9 cellular contexts compared by ENCODE assay signal in the genomic region with DNA sequence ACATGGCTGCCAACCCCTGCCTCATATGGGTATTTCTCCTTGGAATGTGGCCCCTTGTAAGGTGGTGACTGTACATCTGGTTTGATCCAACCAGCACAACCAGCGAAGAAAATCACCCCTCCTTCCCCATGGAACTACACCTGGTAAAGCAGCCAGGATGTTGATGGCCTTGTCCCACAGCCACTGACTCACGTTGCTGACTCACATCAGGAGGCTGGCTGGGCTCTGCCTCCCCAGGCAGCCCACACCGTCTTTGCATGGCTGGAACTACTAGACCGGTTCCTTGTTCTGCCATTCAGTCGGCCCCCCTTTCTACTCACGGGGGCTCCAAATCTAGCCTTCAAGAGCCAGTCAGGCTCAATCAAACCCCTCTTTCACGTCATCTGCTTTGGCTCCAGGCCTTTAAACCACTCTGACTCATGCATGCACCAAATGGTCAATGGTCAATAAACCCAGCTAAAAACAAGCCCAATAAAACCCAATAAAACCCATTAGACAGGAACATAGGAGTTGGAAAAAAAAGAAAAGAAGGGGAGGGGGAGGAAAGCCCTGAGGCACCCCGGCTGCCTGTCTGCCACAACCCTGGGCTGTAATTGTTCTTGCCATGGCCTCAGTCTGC.
A peak's percentile ranks its signal among the peaks of the same experiment; 100 is the strongest.
DNase-seq lines count a peak whose midpoint lies in the region; ATAC-seq, FAIRE-seq and TF ChIP-seq lines count a peak whose summit lies in the region.
"Had no signal": no experiment of that assay in that cellular context is flagged by ENCODE, and none has a peak within 500 bp of the region (broad histone marks: within the 10 kb centered on the region; RNA-seq: fewer than 3 reads in every experiment).

No MANE protein-coding gene starts in this region.

- SMC1A ChIA-PET in GM12878 (lab: Charles Lee; ENCODE audit: uncharacterized antibody, unreplicated experiment), result interaction anchor here (0.6 to 1.1 kb wide), 2 partner anchors 12 to 107 kb away, joined by 3 read pairs; no protein-coding TSS in a partner anchor

- H3K27ac ChIP-seq in CD4-positive, alpha-beta memory T cell (ENCODE audit: low read depth, low read length), result no peak overlapping the region
- H3K27ac ChIP-seq in GM12878 (ENCODE audit: control insufficient read depth, insufficient read depth) (no peak overlapping the region), osteoblast (ENCODE audit: low read depth, low read length) (no peak overlapping the region)

- no peaks in the 10 kb centered on the region for H3K36me3 ChIP-seq in CD4-positive, alpha-beta memory T cell (ENCODE audit: insufficient read depth, low read length)
- no peaks in the 10 kb centered on the region for H3K36me3 ChIP-seq in GM12878 (ENCODE audit: control insufficient read depth in 2 of 2, insufficient read depth in 2 of 2, low read length in 1 of 2)
- H3K36me3 ChIP-seq in osteoblast (ENCODE audit: insufficient read depth, low read length), result no peaks in the 10 kb centered on the region

- H3K4me1 ChIP-seq in CD4-positive, alpha-beta memory T cell (ENCODE audit: insufficient read depth, low read length), result peaks cover 37% of the 10 kb centered on the region
- H3K4me1 ChIP-seq in GM12878 (ENCODE audit: control insufficient read depth, insufficient read depth, low read length) (no peaks in the 10 kb centered on the region), osteoblast (ENCODE audit: insufficient read depth, low read length) (peaks cover 5% of the 10 kb centered on the region)

- in situ Hi-C loops in GM12878 (cut with MboI), result no loop called here

- TF ChIP-seq CTCF in GM12878 (IDR thresholded peaks at IDR 0.05 in 2 of 3, conservative IDR thresholded peaks at IDR 0.05 in 1 of 3; ENCODE audit: control insufficient read depth in 2 of 3, extremely low read depth in 1 of 3, insufficient read depth in 1 of 3, low read depth in 3 of 3, low read length in 3 of 3) (no peak), osteoblast (IDR thresholded peaks at IDR 0.05; ENCODE audit: extremely low read depth, low read depth, low read length) (no peak)

- no peak for TF ChIP-seq POLR2A in GM12878 (IDR thresholded peaks at IDR 0.05; ENCODE audit: low read depth, low read length)

- no peaks in the 10 kb centered on the region for H3K36me3 Mint-ChIP-seq in CD4-positive, alpha-beta memory T cell

- no peaks in the 10 kb centered on the region for H3K27me3 Mint-ChIP-seq in CD4-positive, alpha-beta memory T cell
- H3K27me3 Mint-ChIP-seq: activated naive CD4-positive, alpha-beta T cell treated with anti-CD3 and anti-CD28 coated beads, Interleukin-2, amount 50 U/mL, for 24 hours had no signal

- DNase-seq in CD4-positive, alpha-beta memory T cell, result no peak
- DNase-seq in GM12878 (ENCODE audit: low read depth, low spot score) (no peak), osteoblast (ENCODE audit: insufficient read length, low spot score, missing footprints) (peak; percentile 95), retina (no peak), DMS 273 (lab: John Stamatoyannopoulos, UW; ENCODE audit: unreplicated experiment) (no peak), SK-N-DZ (ENCODE audit: low spot score) (no peak)

- peak overlapping the region in 6 of 7 donors; percentile 34 to 73 (median 48) for H3K27ac Mint-ChIP-seq in CD4-positive, alpha-beta memory T cell

- peak overlapping the region in 1 of 8 donors; percentile 8 for H3K4me3 Mint-ChIP-seq in CD4-positive, alpha-beta memory T cell
- H3K4me3 Mint-ChIP-seq: activated naive CD4-positive, alpha-beta T cell treated with anti-CD3 and anti-CD28 coated beads, Interleukin-2, amount 50 U/mL, for 24 hours had no signal

- no peaks in the 10 kb centered on the region for H3K9me3 ChIP-seq in CD4-positive, alpha-beta memory T cell (ENCODE audit: control insufficient read depth in 1 of 2, low read length in 2 of 2)
- H3K9me3 ChIP-seq in GM12878 (replicated peaks; ENCODE audit: control insufficient read depth, insufficient read depth, low read length), result no peaks in the 10 kb centered on the region
- H3K9me3 ChIP-seq in osteoblast (ENCODE audit: low read depth, low read length), result no peaks in the 10 kb centered on the region

- CTCF ChIA-PET in CD4-positive, alpha-beta memory T cell (lab: Charles Lee; ENCODE audit: partially characterized antibody), result interaction anchor here (0.6 to 8.2 kb wide), 3 partner anchors 9 to 16 kb away, joined by 3 to 119 read pairs (median 4); no protein-coding TSS in a partner anchor
- CTCF ChIA-PET in GM12878 (lab: Yijun Ruan, JAX), result interaction anchor here (3.4 kb wide), 1 partner anchor 16 kb away, joined by 16 read pairs; no protein-coding TSS in a partner anchor

- intact Hi-C loops in CD4-positive, alpha-beta memory T cell (cut with micrococcal nuclease), result no loop called here
- intact Hi-C loops in GM12878 (cut with micrococcal nuclease; ENCODE audit: unreplicated experiment), result no loop called here

- POLR2A ChIA-PET in CD4-positive, alpha-beta memory T cell (lab: Charles Lee; ENCODE audit: partially characterized antibody), result interaction anchor here (0.8 to 4.4 kb wide), 5 partner anchors 11 to 141 kb away, joined by 3 to 41 read pairs (median 6); a partner anchor contains a TSS
- POLR2A ChIA-PET in GM12878 (lab: Charles Lee), result interaction anchor here (0.6 kb wide), 1 partner anchor 141 kb away, joined by 5 read pairs; a partner anchor contains a TSS

- peak; percentile 86 for ATAC-seq in GM12878
- ATAC-seq in HG02610 (IDR thresholded peaks at IDR 0.05; ENCODE audit: unreplicated experiment), result no peak

- WGBS in GM12878 (ENCODE audit: insufficient coverage, insufficient replicate concordance, low lambda C conversion rate, missing lambda C conversion rate), result 22% methylated on average over 8 of the region's 8 CpGs

- no peak overlapping the region for H3K4me2 ChIP-seq in GM12878 (ENCODE audit: control insufficient read depth, insufficient read depth)
- H3K4me2 ChIP-seq in osteoblast (ENCODE audit: insufficient read depth, low read length), result no peak overlapping the region

- peak; percentile 97 for TF ChIP-seq EP300 in Ishikawa (IDR thresholded peaks at IDR 0.05; ENCODE audit: borderline replicate concordance)
- no peak for TF ChIP-seq EP300 in GM12878 (IDR thresholded peaks at IDR 0.05; ENCODE audit: borderline replicate concordance in 1 of 2, control insufficient read depth in 1 of 2, low read depth in 2 of 2, low read length in 2 of 2)

- H3K79me2 ChIP-seq in GM12878 (ENCODE audit: control insufficient read depth, insufficient read depth, low read length) (no peaks in the 10 kb centered on the region), osteoblast (ENCODE audit: insufficient read depth, low read length) (no peaks in the 10 kb centered on the region)

- no TSS peak for BruUV-seq in GM12878 (replicated peaks; lab: Mats Ljungman, UMichigan)

- no peaks in the 10 kb centered on the region for H3K27me3 ChIP-seq in CD4-positive, alpha-beta memory T cell (ENCODE audit: insufficient read depth, low read length)
- H3K27me3 ChIP-seq in GM12878 (replicated peaks in 1 of 2; ENCODE audit: control insufficient read depth in 2 of 2, insufficient read depth in 2 of 2, low read length in 1 of 2) (no peaks in the 10 kb centered on the region; a peak in 2 of 4 replicates), osteoblast (ENCODE audit: insufficient read depth, low read length) (no peaks in the 10 kb centered on the region)

- FAIRE-seq in GM12878 (lab: Jason Lieb, UNC), result no peak

- TF ChIP-seq RAD21 in Ishikawa (IDR thresholded peaks at IDR 0.05; ENCODE audit: low read depth), result peak; percentile 29
- TF ChIP-seq RAD21 in GM12878 (IDR thresholded peaks at IDR 0.05; ENCODE audit: insufficient read depth, low read depth, low read length), result no peak

- H3K4me1 Mint-ChIP-seq in CD4-positive, alpha-beta memory T cell, result peaks cover 5 to 32% (median 21%) of the 10 kb centered on the region in 4 donors

- H2AFZ ChIP-seq in GM12878 (ENCODE audit: control insufficient read depth, low read depth, low read length) (no peak overlapping the region), osteoblast (ENCODE audit: low read length) (no peak overlapping the region)

- H3K9me3 Mint-ChIP-seq in CD4-positive, alpha-beta memory T cell, result no peaks in the 10 kb centered on the region
- H3K9me3 Mint-ChIP-seq: activated naive CD4-positive, alpha-beta T cell treated with anti-CD3 and anti-CD28 coated beads, Interleukin-2, amount 50 U/mL, for 24 hours had no signal

- H4K20me1 ChIP-seq in GM12878 (ENCODE audit: control insufficient read depth, insufficient read depth) (no peaks in the 10 kb centered on the region), osteoblast (ENCODE audit: insufficient read depth, low read length) (no peaks in the 10 kb centered on the region)

- H3K9ac ChIP-seq in GM12878 (ENCODE audit: control insufficient read depth, insufficient read depth, low read length), result no peak overlapping the region

- RAD21 ChIA-PET in GM12878 (lab: Charles Lee; ENCODE audit: unreplicated experiment), result interaction anchor here (1.3 kb wide), 1 partner anchor 16 kb away, joined by 3 read pairs; no protein-coding TSS in a partner anchor

- no peak overlapping the region for H3K4me3 ChIP-seq in CD4-positive, alpha-beta memory T cell (ENCODE audit: low read length in 2 of 2)
- H3K4me3 ChIP-seq in GM12878 (no peak overlapping the region), osteoblast (ENCODE audit: insufficient read depth, low read length) (no peak overlapping the region)

TF ChIP-seq in Ishikawa, 13 proteins besides CTCF, POLR2A, EP300 and RAD21 (continues in another document):
- TF ChIP-seq TCF12 (IDR thresholded peaks at IDR 0.05; ENCODE audit: low read depth) (peak; percentile 98), ZBTB7A (IDR thresholded peaks at IDR 0.05; ENCODE audit: low read depth) (0 out of 2 replicates have a peak, but pooled peaks have one; percentile 29), EGR1 (IDR thresholded peaks at IDR 0.05) (no peak), TAF1 (IDR thresholded peaks at IDR 0.05; ENCODE audit: low read depth) (no peak), TEAD4 (IDR thresholded peaks at IDR 0.05) (peak; percentile 79), FOXM1 (IDR thresholded peaks at IDR 0.05; ENCODE audit: borderline replicate concordance, low read depth) (peak; percentile 93)

TF ChIP-seq in GM12878, 131 proteins besides CTCF, POLR2A, EP300 and RAD21:
- TF ChIP-seq KLF5 (IDR thresholded peaks at IDR 0.05; ENCODE audit: partially characterized antibody), result no peak
- 0 out of 2 replicates have a peak, but pooled peaks have one; percentile 17 for TF ChIP-seq RUNX3 (IDR thresholded peaks at IDR 0.05; ENCODE audit: low read length)
- TF ChIP-seq SUPT20H (IDR thresholded peaks at IDR 0.05; ENCODE audit: borderline replicate concordance, control insufficient read depth, low read depth, low read length), result no peak
- TF ChIP-seq RFX5 (IDR thresholded peaks at IDR 0.05; ENCODE audit: low read depth, low read length), result no peak
- no peak for TF ChIP-seq POLR2AphosphoS5 (IDR thresholded peaks at IDR 0.05; ENCODE audit: low read length)
- TF ChIP-seq IRF4 (IDR thresholded peaks at IDR 0.05; ENCODE audit: low read depth, low read length), result peak; percentile 33; the same call in 1 of the 2 replicates
